17 cellular contexts compared by ENCODE assay signal in genomic region chr2:168461942-168462331, GRCh38.
"Had no signal": no experiment of that assay in that cellular context is flagged by ENCODE, and none has a peak within 500 bp of the region (broad histone marks: within the 10 kb centered on the region; RNA-seq: fewer than 3 reads in every experiment).

No MANE protein-coding gene starts in this region.

- H3K4me3 ChIP-seq: coronary artery, right lobe of liver, smooth muscle cell, thoracic aorta had no signal

- DNase-seq: activated CD4-positive, alpha-beta memory T cell treated with anti-CD3 and anti-CD28 coated beads, Interleukin-2, amount 10 ng/mL, durations not matched to agents 7 days and 5 days; activated CD4-positive, alpha-beta T cell treated with anti-CD3 and anti-CD28 coated beads for 4 hours; activated CD8-positive, alpha-beta memory T cell treated with anti-CD3 and anti-CD28 coated beads, Interleukin-2, amount 50 U/mL, for 4 hours; activated gamma-delta T cell treated with Interleukin-2 at 50 U/mL for 16 hours; effector CD4-positive, alpha-beta T cell; foreskin keratinocyte; kidney glomerular epithelial cell; left ventricle myocardium superior; right lobe of liver; stimulated activated CD4-positive, alpha-beta T cell treated with anti-CD3 and anti-CD28 coated beads, Interleukin-4, amount 100 ng/mL, for 4 hours; stimulated activated CD8-positive, alpha-beta memory T cell treated with anti-CD3 and anti-CD28 coated beads, Interleukin-4, amount 100 ng/mL, for 48 hours had no signal

- H3K36me3 ChIP-seq: right lobe of liver, thoracic aorta had no signal

- H3K27ac Mint-ChIP-seq: activated CD4-positive, alpha-beta memory T cell treated with anti-CD3 and anti-CD28 coated beads, Interleukin-2, amount 10 ng/mL, durations not matched to agents 7 days and 5 days; memory B cell; nephron; stimulated activated naive CD8-positive, alpha-beta T cell treated with anti-CD3 and anti-CD28 coated beads, Interleukin-15, Interleukin-2, amounts not matched to agents 100 ng/mL and 50 ng/mL, for 24 hours had no signal

- H3K36me3 Mint-ChIP-seq: memory B cell had no signal

- H3K27me3 ChIP-seq: foreskin keratinocyte, right lobe of liver had no signal

- H3K27me3 Mint-ChIP-seq: stimulated activated naive CD8-positive, alpha-beta T cell treated with anti-CD3 and anti-CD28 coated beads, Interleukin-15, Interleukin-2, amounts not matched to agents 100 ng/mL and 50 ng/mL, for 24 hours had no signal

- ATAC-seq: left ventricle myocardium superior, right lobe of liver had no signal

- H3K9me3 Mint-ChIP-seq: activated CD4-positive, alpha-beta memory T cell treated with anti-CD3 and anti-CD28 coated beads, Interleukin-2, amount 10 ng/mL, durations not matched to agents 7 days and 5 days; memory B cell; nephron; stimulated activated naive CD8-positive, alpha-beta T cell treated with anti-CD3 and anti-CD28 coated beads, Interleukin-15, Interleukin-2, amounts not matched to agents 100 ng/mL and 50 ng/mL, for 24 hours had no signal

- H3K27ac ChIP-seq: coronary artery, foreskin keratinocyte, right lobe of liver, thoracic aorta had no signal

- H3K4me1 ChIP-seq: foreskin keratinocyte had no signal

- H3K4me3 Mint-ChIP-seq: activated CD4-positive, alpha-beta memory T cell treated with anti-CD3 and anti-CD28 coated beads, Interleukin-2, amount 10 ng/mL, durations not matched to agents 7 days and 5 days; memory B cell; nephron; stimulated activated naive CD8-positive, alpha-beta T cell treated with anti-CD3 and anti-CD28 coated beads, Interleukin-15, Interleukin-2, amounts not matched to agents 100 ng/mL and 50 ng/mL, for 24 hours had no signal

- H3K9me3 ChIP-seq: right lobe of liver, thoracic aorta had no signal
